In genomic region chr20:44970243-44970757, GRCh38 we compare ENCODE assay signal across 13 cellular contexts. TPM values are rescaled to one million over a fixed set of nuclear protein-coding genes. Genes with fewer than 3 reads are reported as not detected.
A peak's percentile ranks its signal among the peaks of the same experiment; 100 is the strongest.
DNase-seq lines count a peak whose midpoint lies in the region; ATAC-seq and TF ChIP-seq lines count a peak whose summit lies in the region.
"Had no signal": no experiment of that assay in that cellular context is flagged by ENCODE, and none has a peak within 500 bp of the region (broad histone marks: within the 10 kb centered on the region; RNA-seq: fewer than 3 reads in every experiment).

No MANE protein-coding gene starts in this region.

- no peak for TF ChIP-seq POLR2A in body of pancreas (IDR thresholded peaks at IDR 0.05)

- DNase-seq in CD8-positive, alpha-beta memory T cell, result peak in 2 of 5 donors; percentile 53
- DNase-seq in M059J (ENCODE audit: low read depth), result peak; percentile 68
- DNase-seq in activated naive CD8-positive, alpha-beta T cell treated with anti-CD3 and anti-CD28 coated beads, Interleukin-2, amount 50 U/mL, for 24 hours, result no peak
- DNase-seq in naive thymus-derived CD4-positive, alpha-beta T cell, result peak in 6 of 9 donors; percentile 27 to 50 (median 42)
- no peak for DNase-seq in body of pancreas
- DNase-seq in Caco-2, result no peak
- DNase-seq in SKM-1 (lab: John Stamatoyannopoulos, UW; ENCODE audit: unreplicated experiment), result no peak
- DNase-seq: cortex of kidney; SHP77; stimulated activated CD4-positive, alpha-beta T cell treated with anti-CD3 and anti-CD28 coated beads, Interleukin-4, amount 100 ng/mL, for 1 hour had no signal

- intact Hi-C loops in naive thymus-derived CD4-positive, alpha-beta T cell (cut with micrococcal nuclease), result no loop called here
- intact Hi-C loops in body of pancreas (cut with DNase I), result no loop called here
- intact Hi-C loops in Caco-2 (cut with micrococcal nuclease; ENCODE audit: unreplicated experiment), result no loop called here

- CTCF ChIA-PET in CD8-positive, alpha-beta memory T cell (lab: Charles Lee), result interaction anchor here (0.8 to 1.6 kb wide), 3 partner anchors 8 to 42 kb away, joined by 3 to 6 read pairs (median 4); partner anchors contain the start of gene TOMM34
- CTCF ChIA-PET in naive thymus-derived CD4-positive, alpha-beta T cell (lab: Charles Lee), result interaction anchor here (0.6 to 1.1 kb wide), 6 partner anchors 19 to 359 kb away, joined by 3 to 5 read pairs (median 3); no protein-coding TSS in a partner anchor
- CTCF ChIA-PET in Caco-2 (lab: Charles Lee), result interaction anchor here (0.7 kb wide), 1 partner anchor 185 kb away, joined by 4 read pairs; no protein-coding TSS in a partner anchor

- peaks cover 18 to 81% (median 27%) of the 10 kb centered on the region in 3 donors for H3K36me3 Mint-ChIP-seq in CD8-positive, alpha-beta memory T cell
- H3K36me3 Mint-ChIP-seq in activated naive CD8-positive, alpha-beta T cell treated with anti-CD3 and anti-CD28 coated beads, Interleukin-2, amount 50 U/mL, for 24 hours (ENCODE audit: low read depth), result peaks cover 73% of the 10 kb centered on the region
- peaks cover 28 to 54% (median 37%) of the 10 kb centered on the region in 5 donors for H3K36me3 Mint-ChIP-seq in naive thymus-derived CD4-positive, alpha-beta T cell
- peaks cover 38% of the 10 kb centered on the region for H3K36me3 Mint-ChIP-seq in Caco-2 (ENCODE audit: insufficient read depth, unreplicated experiment)

- peak; percentile 7 for ATAC-seq in activated naive CD8-positive, alpha-beta T cell treated with anti-CD3 and anti-CD28 coated beads, Interleukin-2, amount 50 U/mL, for 24 hours
- ATAC-seq in naive thymus-derived CD4-positive, alpha-beta T cell, result peak; percentile 8
- ATAC-seq in HG03196 (IDR thresholded peaks at IDR 0.05; ENCODE audit: unreplicated experiment), result no peak
- no peak for ATAC-seq in body of pancreas
- ATAC-seq: HCT116 had no signal

- H3K27ac ChIP-seq in CD8-positive, alpha-beta memory T cell (ENCODE audit: low read depth, low read length), result peak overlapping the region; percentile 52
- H3K27ac ChIP-seq in naive thymus-derived CD4-positive, alpha-beta T cell (ENCODE audit: low read depth, low read length), result peak overlapping the region; percentile 91
- peak overlapping the region in 1 of 4 donors; percentile 40 for H3K27ac ChIP-seq in body of pancreas

- POLR2A ChIA-PET in CD8-positive, alpha-beta memory T cell (lab: Charles Lee), result interaction anchor here (0.8 to 2.3 kb wide), 5 partner anchors 9 to 85 kb away, joined by 4 to 11 read pairs (median 6); partner anchors contain the start of genes TOMM34 and YWHAB
- POLR2A ChIA-PET in naive thymus-derived CD4-positive, alpha-beta T cell (lab: Charles Lee), result interaction anchor here (0.6 to 2.0 kb wide), 8 partner anchors 9 to 85 kb away, joined by 3 to 12 read pairs (median 5); partner anchors contain the start of gene YWHAB
- POLR2A ChIA-PET in Caco-2 (lab: Charles Lee), result interaction anchor here (0.6 to 0.8 kb wide), 2 partner anchors 11 to 52 kb away, joined by 3 read pairs; no protein-coding TSS in a partner anchor

- 43 to 71% methylated on average over 1 of the region's 1 CpG for WGBS in body of pancreas, 2 donors

- peaks cover 40% of the 10 kb centered on the region for H3K4me1 ChIP-seq in CD8-positive, alpha-beta memory T cell (ENCODE audit: insufficient read depth, low read length)
- H3K4me1 ChIP-seq in naive thymus-derived CD4-positive, alpha-beta T cell (ENCODE audit: control insufficient read depth in 2 of 2, insufficient read depth in 2 of 2, low read length in 2 of 2), result peaks cover 30 to 35% of the 10 kb centered on the region in 2 donors
- H3K4me1 ChIP-seq in body of pancreas (peaks cover 28% of the 10 kb centered on the region), Caco-2 (peaks cover 22% of the 10 kb centered on the region)

- no peaks in the 10 kb centered on the region for H3K9me3 Mint-ChIP-seq in CD8-positive, alpha-beta memory T cell
- H3K9me3 Mint-ChIP-seq in activated naive CD8-positive, alpha-beta T cell treated with anti-CD3 and anti-CD28 coated beads, Interleukin-2, amount 50 U/mL, for 24 hours, result no peaks in the 10 kb centered on the region
- H3K9me3 Mint-ChIP-seq in naive thymus-derived CD4-positive, alpha-beta T cell, result no peaks in the 10 kb centered on the region
- no peaks in the 10 kb centered on the region for H3K9me3 Mint-ChIP-seq in Caco-2 (ENCODE audit: unreplicated experiment)
- H3K9me3 Mint-ChIP-seq: neural crest cell had no signal

- peak overlapping the region; percentile 92 to 99 (median 95) for H3K4me3 Mint-ChIP-seq in CD8-positive, alpha-beta memory T cell
- peak overlapping the region; percentile 96 for H3K4me3 Mint-ChIP-seq in activated naive CD8-positive, alpha-beta T cell treated with anti-CD3 and anti-CD28 coated beads, Interleukin-2, amount 50 U/mL, for 24 hours
- H3K4me3 Mint-ChIP-seq in naive thymus-derived CD4-positive, alpha-beta T cell, result peak overlapping the region; percentile 86 to 100 (median 94)
- H3K4me3 Mint-ChIP-seq in Caco-2 (ENCODE audit: unreplicated experiment), result no peak overlapping the region

- no peak for TF ChIP-seq CTCF in body of pancreas (IDR thresholded peaks at IDR 0.05)
- TF ChIP-seq CTCF in Caco-2 (IDR thresholded peaks at IDR 0.05; ENCODE audit: insufficient read depth in 1 of 2, low read depth in 1 of 2, low read length in 1 of 2, severe bottlenecking in 1 of 2, unreplicated experiment in 1 of 2), result no peak

- no peaks in the 10 kb centered on the region for H3K27me3 ChIP-seq in CD8-positive, alpha-beta memory T cell (ENCODE audit: insufficient read depth, low read length, poor library complexity, severe bottlenecking)
- no peaks in the 10 kb centered on the region for H3K27me3 ChIP-seq in naive thymus-derived CD4-positive, alpha-beta T cell (ENCODE audit: control insufficient read depth in 2 of 2, insufficient read depth in 2 of 2, low read length in 2 of 2)
- no peaks in the 10 kb centered on the region for H3K27me3 ChIP-seq in body of pancreas
- no peaks in the 10 kb centered on the region for H3K27me3 ChIP-seq in Caco-2 (replicated peaks; ENCODE audit: control insufficient read depth, insufficient read depth, low read length)

- H3K27ac Mint-ChIP-seq in CD8-positive, alpha-beta memory T cell, result peak overlapping the region; percentile 87 to 97 (median 91)
- peak overlapping the region; percentile 96 for H3K27ac Mint-ChIP-seq in activated naive CD8-positive, alpha-beta T cell treated with anti-CD3 and anti-CD28 coated beads, Interleukin-2, amount 50 U/mL, for 24 hours
- H3K27ac Mint-ChIP-seq in naive thymus-derived CD4-positive, alpha-beta T cell, result peak overlapping the region; percentile 80 to 98 (median 90)
- no peak overlapping the region for H3K27ac Mint-ChIP-seq in Caco-2 (ENCODE audit: unreplicated experiment)

- BruUV-seq in Caco-2 (replicated peaks; lab: Mats Ljungman, UMichigan), result no TSS peak

- peak overlapping the region; percentile 31 for H3K4me3 ChIP-seq in CD8-positive, alpha-beta memory T cell (ENCODE audit: low read length)
- H3K4me3 ChIP-seq in naive thymus-derived CD4-positive, alpha-beta T cell (ENCODE audit: low read length), result peak overlapping the region; percentile 55
- H3K4me3 ChIP-seq in body of pancreas (no peak overlapping the region), Caco-2 (ENCODE audit: low read depth, low read length) (no peak overlapping the region)

- H3K9me3 ChIP-seq in CD8-positive, alpha-beta memory T cell (ENCODE audit: low read length), result no peaks in the 10 kb centered on the region
- no peaks in the 10 kb centered on the region for H3K9me3 ChIP-seq in naive thymus-derived CD4-positive, alpha-beta T cell (ENCODE audit: control insufficient read depth in 2 of 3, low read length in 3 of 3)
- H3K9me3 ChIP-seq in body of pancreas, result no peaks in the 10 kb centered on the region
- H3K9me3 ChIP-seq in Caco-2, result no peaks in the 10 kb centered on the region

- H3K4me1 Mint-ChIP-seq in CD8-positive, alpha-beta memory T cell, result peaks cover 67 to 76% (median 74%) of the 10 kb centered on the region in 3 donors
- peaks cover 71% of the 10 kb centered on the region for H3K4me1 Mint-ChIP-seq in activated naive CD8-positive, alpha-beta T cell treated with anti-CD3 and anti-CD28 coated beads, Interleukin-2, amount 50 U/mL, for 24 hours
- H3K4me1 Mint-ChIP-seq in naive thymus-derived CD4-positive, alpha-beta T cell, result peaks cover 46 to 76% (median 68%) of the 10 kb centered on the region in 7 donors
- peaks cover 25% of the 10 kb centered on the region for H3K4me1 Mint-ChIP-seq in Caco-2 (ENCODE audit: low read depth, unreplicated experiment)

- peaks cover 27% of the 10 kb centered on the region for H3K36me3 ChIP-seq in CD8-positive, alpha-beta memory T cell (ENCODE audit: insufficient read depth, low read length)
- H3K36me3 ChIP-seq in naive thymus-derived CD4-positive, alpha-beta T cell (ENCODE audit: control insufficient read depth in 2 of 3, insufficient read depth in 3 of 3, low read length in 3 of 3), result peaks cover 16 to 36% (median 29%) of the 10 kb centered on the region in 3 experiments
- H3K36me3 ChIP-seq in body of pancreas (replicated peaks in 1 of 2; ENCODE audit: insufficient read depth in 1 of 2, low read depth in 2 of 2) (peaks cover 0 to 15% of the 10 kb centered on the region in 2 donors), Caco-2 (ENCODE audit: control insufficient read depth, insufficient read depth, low read length) (peaks cover 4% of the 10 kb centered on the region; the same call in 1 of the 2 replicates)

- peaks cover 0 to 3% of the 10 kb centered on the region in 2 donors for H3K27me3 Mint-ChIP-seq in CD8-positive, alpha-beta memory T cell
- no peaks in the 10 kb centered on the region for H3K27me3 Mint-ChIP-seq in activated naive CD8-positive, alpha-beta T cell treated with anti-CD3 and anti-CD28 coated beads, Interleukin-2, amount 50 U/mL, for 24 hours
- no peaks in the 10 kb centered on the region for H3K27me3 Mint-ChIP-seq in naive thymus-derived CD4-positive, alpha-beta T cell
- H3K27me3 Mint-ChIP-seq in Caco-2 (ENCODE audit: insufficient read depth, unreplicated experiment), result no peaks in the 10 kb centered on the region

RNA-seq across cellular contexts. Expression of gene STK4, which starts 4.0 kb away (rescaled TPM):
- total RNA-seq in CD8-positive, alpha-beta memory T cell, result 100 to 1,000 TPM; 200 to 210 TPM
- 192 TPM for polyA plus RNA-seq in CD8-positive, alpha-beta memory T cell
- 39.0 and 56.0 TPM in 2 replicates for total RNA-seq in M059J (2014; rRNA removed; shearing (Covaris generic))
- total RNA-seq in naive thymus-derived CD4-positive, alpha-beta T cell, result 100 to 1,000 TPM; 207 to 383 (median 267) TPM
- 100 to 1,000 TPM; 175 to 241 TPM for polyA plus RNA-seq in naive thymus-derived CD4-positive, alpha-beta T cell
- total RNA-seq in body of pancreas (10 to 100 TPM; 17.8 to 23.6 TPM), Caco-2 (2022) (68.3 and 74.7 TPM in 2 replicates)

RNA-seq across cellular contexts. Expression of gene TOMM34, which starts 10.1 kb away (rescaled TPM):
- 10 to 100 TPM; 75.4 to 76.8 TPM for total RNA-seq in CD8-positive, alpha-beta memory T cell
- polyA plus RNA-seq in CD8-positive, alpha-beta memory T cell, result 21.0 TPM
- total RNA-seq in M059J (2014; rRNA removed; shearing (Covaris generic)), result 113 and 118 TPM in 2 replicates
- 10 to 100 TPM in 1 of 5 experiments, 1 to 10 TPM in 4; 7.0 to 22.5 (median 8.6) TPM for total RNA-seq in naive thymus-derived CD4-positive, alpha-beta T cell
- 10 to 100 TPM; 15.1 to 30.2 TPM for polyA plus RNA-seq in naive thymus-derived CD4-positive, alpha-beta T cell
- total RNA-seq in body of pancreas (10 to 100 TPM in 1 of 2 donors, 1 to 10 TPM in 1; 2.6 to 13.0 TPM), Caco-2 (2022) (131 and 139 TPM in 2 replicates)

Comparison
In these comparisons a context has a peak if more than half of its experiments do, and no peak if none do; other contexts are left out.
1. DNase-seq: peak in M059J (single experiment) and naive thymus-derived CD4-positive, alpha-beta T cell (6 of 9); none in activated naive CD8-positive, alpha-beta T cell treated with anti-CD3 and anti-CD28 coated beads, Interleukin-2, amount 50 U/mL, for 24 hours (single experiment), body of pancreas (0 of 4), Caco-2 (0 of 2) and SKM-1 (single experiment).
2. H3K4me3 ChIP-seq: peak in CD8-positive, alpha-beta memory T cell (single experiment) and naive thymus-derived CD4-positive, alpha-beta T cell (single experiment); none in body of pancreas (0 of 2) and Caco-2 (single experiment).
3. ATAC-seq: peak in activated naive CD8-positive, alpha-beta T cell treated with anti-CD3 and anti-CD28 coated beads, Interleukin-2, amount 50 U/mL, for 24 hours (single experiment) and naive thymus-derived CD4-positive, alpha-beta T cell (single experiment); none in HG03196 (single experiment) and body of pancreas (single experiment).